1 cellular context compared by ENCODE assay signal in the genomic region with DNA sequence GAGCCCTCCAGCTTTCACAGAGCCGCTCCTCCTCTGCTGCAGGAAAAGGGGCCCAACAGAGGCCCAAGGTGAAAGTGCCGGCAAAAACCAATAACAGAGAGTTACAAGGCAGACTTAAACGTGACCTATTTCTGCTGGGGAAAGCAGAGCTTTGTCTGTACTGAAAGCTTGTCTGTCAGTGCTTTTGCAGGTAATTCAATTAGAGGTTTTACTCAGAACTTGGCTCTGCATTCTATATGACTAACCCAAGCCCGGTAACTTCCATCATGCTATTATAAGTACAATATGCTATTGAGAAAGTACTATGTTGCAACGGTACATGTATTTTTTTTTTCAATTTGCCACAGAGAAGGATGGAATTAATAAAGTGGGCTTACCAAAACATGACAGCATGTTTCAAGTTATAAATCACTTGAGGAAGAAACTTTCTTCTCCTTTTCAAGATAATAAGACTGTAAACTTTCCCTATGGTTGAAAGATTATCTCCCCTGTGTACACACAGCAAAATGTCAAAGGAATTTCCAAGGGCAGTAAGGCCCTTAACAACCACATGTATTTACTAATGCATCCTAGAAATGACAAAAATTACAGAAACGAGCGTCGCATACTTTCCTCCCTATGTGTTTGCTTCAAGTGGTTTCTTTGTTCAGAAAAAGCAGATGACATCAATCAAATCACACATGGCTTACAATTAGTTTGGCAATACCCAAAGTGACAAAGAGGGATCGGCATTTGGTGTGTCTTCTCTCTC.
TF ChIP-seq lines count a peak whose summit lies in the region.

No MANE protein-coding gene starts in this region.

TF ChIP-seq in GM12878, 131 proteins besides CTCF, POLR2A, EP300 and RAD21 (continued from another document and continues in another):
- TF ChIP-seq, protein P1, sequence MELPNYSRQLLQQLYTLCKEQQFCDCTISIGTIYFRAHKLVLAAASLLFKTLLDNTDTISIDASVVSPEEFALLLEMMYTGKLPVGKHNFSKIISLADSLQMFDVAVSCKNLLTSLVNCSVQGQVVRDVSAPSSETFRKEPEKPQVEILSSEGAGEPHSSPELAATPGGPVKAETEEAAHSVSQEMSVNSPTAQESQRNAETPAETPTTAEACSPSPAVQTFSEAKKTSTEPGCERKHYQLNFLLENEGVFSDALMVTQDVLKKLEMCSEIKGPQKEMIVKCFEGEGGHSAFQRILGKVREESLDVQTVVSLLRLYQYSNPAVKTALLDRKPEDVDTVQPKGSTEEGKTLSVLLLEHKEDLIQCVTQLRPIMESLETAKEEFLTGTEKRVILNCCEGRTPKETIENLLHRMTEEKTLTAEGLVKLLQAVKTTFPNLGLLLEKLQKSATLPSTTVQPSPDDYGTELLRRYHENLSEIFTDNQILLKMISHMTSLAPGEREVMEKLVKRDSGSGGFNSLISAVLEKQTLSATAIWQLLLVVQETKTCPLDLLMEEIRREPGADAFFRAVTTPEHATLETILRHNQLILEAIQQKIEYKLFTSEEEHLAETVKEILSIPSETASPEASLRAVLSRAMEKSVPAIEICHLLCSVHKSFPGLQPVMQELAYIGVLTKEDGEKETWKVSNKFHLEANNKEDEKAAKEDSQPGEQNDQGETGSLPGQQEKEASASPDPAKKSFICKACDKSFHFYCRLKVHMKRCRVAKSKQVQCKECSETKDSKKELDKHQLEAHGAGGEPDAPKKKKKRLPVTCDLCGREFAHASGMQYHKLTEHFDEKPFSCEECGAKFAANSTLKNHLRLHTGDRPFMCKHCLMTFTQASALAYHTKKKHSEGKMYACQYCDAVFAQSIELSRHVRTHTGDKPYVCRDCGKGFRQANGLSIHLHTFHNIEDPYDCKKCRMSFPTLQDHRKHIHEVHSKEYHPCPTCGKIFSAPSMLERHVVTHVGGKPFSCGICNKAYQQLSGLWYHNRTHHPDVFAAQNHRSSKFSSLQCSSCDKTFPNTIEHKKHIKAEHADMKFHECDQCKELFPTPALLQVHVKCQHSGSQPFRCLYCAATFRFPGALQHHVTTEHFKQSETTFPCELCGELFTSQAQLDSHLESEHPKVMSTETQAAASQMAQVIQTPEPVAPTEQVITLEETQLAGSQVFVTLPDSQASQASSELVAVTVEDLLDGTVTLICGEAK (IDR thresholded peaks at IDR 0.05; ENCODE audit: borderline replicate concordance) = peak; percentile 37; the same call in 1 of the 2 replicates
- TF ChIP-seq, protein P2, sequence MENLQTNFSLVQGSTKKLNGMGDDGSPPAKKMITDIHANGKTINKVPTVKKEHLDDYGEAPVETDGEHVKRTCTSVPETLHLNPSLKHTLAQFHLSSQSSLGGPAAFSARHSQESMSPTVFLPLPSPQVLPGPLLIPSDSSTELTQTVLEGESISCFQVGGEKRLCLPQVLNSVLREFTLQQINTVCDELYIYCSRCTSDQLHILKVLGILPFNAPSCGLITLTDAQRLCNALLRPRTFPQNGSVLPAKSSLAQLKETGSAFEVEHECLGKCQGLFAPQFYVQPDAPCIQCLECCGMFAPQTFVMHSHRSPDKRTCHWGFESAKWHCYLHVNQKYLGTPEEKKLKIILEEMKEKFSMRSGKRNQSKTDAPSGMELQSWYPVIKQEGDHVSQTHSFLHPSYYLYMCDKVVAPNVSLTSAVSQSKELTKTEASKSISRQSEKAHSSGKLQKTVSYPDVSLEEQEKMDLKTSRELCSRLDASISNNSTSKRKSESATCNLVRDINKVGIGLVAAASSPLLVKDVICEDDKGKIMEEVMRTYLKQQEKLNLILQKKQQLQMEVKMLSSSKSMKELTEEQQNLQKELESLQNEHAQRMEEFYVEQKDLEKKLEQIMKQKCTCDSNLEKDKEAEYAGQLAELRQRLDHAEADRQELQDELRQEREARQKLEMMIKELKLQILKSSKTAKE (IDR thresholded peaks at IDR 0.05; ENCODE audit: low read depth, poor library complexity, severe bottlenecking) = peak; percentile 62
- TF ChIP-seq SREBF1 (IDR thresholded peaks at IDR 0.05; ENCODE audit: low read length) (no peak), ASH2L (IDR thresholded peaks at IDR 0.05; ENCODE audit: borderline replicate concordance, low read depth) (no peak), NFIC (IDR thresholded peaks at IDR 0.05; ENCODE audit: low read depth, low read length) (peak; percentile 90), MEF2A (IDR thresholded peaks at IDR 0.05; ENCODE audit: insufficient read depth, low read depth, low read length) (0 out of 2 replicates have a peak, but pooled peaks have one; percentile 60), MTA3 (IDR thresholded peaks at IDR 0.05; ENCODE audit: borderline replicate concordance, low read length) (peak; percentile 69; the same call in 1 of the 2 replicates), SPI1 (IDR thresholded peaks at IDR 0.05; ENCODE audit: borderline replicate concordance, insufficient read depth, low read depth, low read length) (no peak), ZNF622 (IDR thresholded peaks at IDR 0.05) (no peak), ZZZ3 (IDR thresholded peaks at IDR 0.05; ENCODE audit: control insufficient read depth, insufficient read length, low read depth) (no peak), RCOR1 (conservative IDR thresholded peaks at IDR 0.05; ENCODE audit: low read depth, low read length) (no peak), FOXK2 (IDR thresholded peaks at IDR 0.05) (no peak), TCF3 (IDR thresholded peaks at IDR 0.05; ENCODE audit: borderline replicate concordance, insufficient read depth, low read depth, low read length) (no peak), CHD1 (IDR thresholded peaks at IDR 0.05; ENCODE audit: low read depth, low read length) (no peak), SMAD5 (IDR thresholded peaks at IDR 0.05; ENCODE audit: low read depth) (no peak), ZNF207 (IDR thresholded peaks at IDR 0.05; ENCODE audit: borderline replicate concordance) (no peak), POU2F2 (IDR thresholded peaks at IDR 0.05; ENCODE audit: borderline replicate concordance, low read depth, low read length) (peak; percentile 36; the same call in 1 of the 3 replicates), FOXM1 (IDR thresholded peaks at IDR 0.05; ENCODE audit: low read depth, low read length) (peak; percentile 85; the same call in 1 of the 2 replicates), MYB (IDR thresholded peaks at IDR 0.05; ENCODE audit: borderline replicate concordance, low read depth, low read length) (no peak), GATAD2B (conservative IDR thresholded peaks at IDR 0.05; ENCODE audit: low read depth) (no peak; the same call in 1 of the 2 replicates), JUND (IDR thresholded peaks at IDR 0.05; ENCODE audit: low read depth, low read length) (no peak), POLR2AphosphoS5 (IDR thresholded peaks at IDR 0.05; ENCODE audit: low read length) (no peak), NFYA (IDR thresholded peaks at IDR 0.05; ENCODE audit: borderline replicate concordance, low read depth, low read length) (no peak), TAF1 (IDR thresholded peaks at IDR 0.05; ENCODE audit: borderline replicate concordance, low read depth, low read length) (no peak), SRF (IDR thresholded peaks at IDR 0.05; ENCODE audit: low read depth in 2 of 2, low read length in 2 of 2) (no peak), NFXL1 (IDR thresholded peaks at IDR 0.05; ENCODE audit: borderline replicate concordance) (no peak), KAT2A (conservative IDR thresholded peaks at IDR 0.05; ENCODE audit: control insufficient read depth, low read depth, low read length) (no peak), RFX5 (IDR thresholded peaks at IDR 0.05; ENCODE audit: low read depth, low read length) (no peak)
- TF ChIP-seq, protein P3, sequence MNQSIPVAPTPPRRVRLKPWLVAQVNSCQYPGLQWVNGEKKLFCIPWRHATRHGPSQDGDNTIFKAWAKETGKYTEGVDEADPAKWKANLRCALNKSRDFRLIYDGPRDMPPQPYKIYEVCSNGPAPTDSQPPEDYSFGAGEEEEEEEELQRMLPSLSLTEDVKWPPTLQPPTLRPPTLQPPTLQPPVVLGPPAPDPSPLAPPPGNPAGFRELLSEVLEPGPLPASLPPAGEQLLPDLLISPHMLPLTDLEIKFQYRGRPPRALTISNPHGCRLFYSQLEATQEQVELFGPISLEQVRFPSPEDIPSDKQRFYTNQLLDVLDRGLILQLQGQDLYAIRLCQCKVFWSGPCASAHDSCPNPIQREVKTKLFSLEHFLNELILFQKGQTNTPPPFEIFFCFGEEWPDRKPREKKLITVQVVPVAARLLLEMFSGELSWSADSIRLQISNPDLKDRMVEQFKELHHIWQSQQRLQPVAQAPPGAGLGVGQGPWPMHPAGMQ (IDR thresholded peaks at IDR 0.05; ENCODE audit: borderline replicate concordance) = no peak
- TF ChIP-seq, protein P4, sequence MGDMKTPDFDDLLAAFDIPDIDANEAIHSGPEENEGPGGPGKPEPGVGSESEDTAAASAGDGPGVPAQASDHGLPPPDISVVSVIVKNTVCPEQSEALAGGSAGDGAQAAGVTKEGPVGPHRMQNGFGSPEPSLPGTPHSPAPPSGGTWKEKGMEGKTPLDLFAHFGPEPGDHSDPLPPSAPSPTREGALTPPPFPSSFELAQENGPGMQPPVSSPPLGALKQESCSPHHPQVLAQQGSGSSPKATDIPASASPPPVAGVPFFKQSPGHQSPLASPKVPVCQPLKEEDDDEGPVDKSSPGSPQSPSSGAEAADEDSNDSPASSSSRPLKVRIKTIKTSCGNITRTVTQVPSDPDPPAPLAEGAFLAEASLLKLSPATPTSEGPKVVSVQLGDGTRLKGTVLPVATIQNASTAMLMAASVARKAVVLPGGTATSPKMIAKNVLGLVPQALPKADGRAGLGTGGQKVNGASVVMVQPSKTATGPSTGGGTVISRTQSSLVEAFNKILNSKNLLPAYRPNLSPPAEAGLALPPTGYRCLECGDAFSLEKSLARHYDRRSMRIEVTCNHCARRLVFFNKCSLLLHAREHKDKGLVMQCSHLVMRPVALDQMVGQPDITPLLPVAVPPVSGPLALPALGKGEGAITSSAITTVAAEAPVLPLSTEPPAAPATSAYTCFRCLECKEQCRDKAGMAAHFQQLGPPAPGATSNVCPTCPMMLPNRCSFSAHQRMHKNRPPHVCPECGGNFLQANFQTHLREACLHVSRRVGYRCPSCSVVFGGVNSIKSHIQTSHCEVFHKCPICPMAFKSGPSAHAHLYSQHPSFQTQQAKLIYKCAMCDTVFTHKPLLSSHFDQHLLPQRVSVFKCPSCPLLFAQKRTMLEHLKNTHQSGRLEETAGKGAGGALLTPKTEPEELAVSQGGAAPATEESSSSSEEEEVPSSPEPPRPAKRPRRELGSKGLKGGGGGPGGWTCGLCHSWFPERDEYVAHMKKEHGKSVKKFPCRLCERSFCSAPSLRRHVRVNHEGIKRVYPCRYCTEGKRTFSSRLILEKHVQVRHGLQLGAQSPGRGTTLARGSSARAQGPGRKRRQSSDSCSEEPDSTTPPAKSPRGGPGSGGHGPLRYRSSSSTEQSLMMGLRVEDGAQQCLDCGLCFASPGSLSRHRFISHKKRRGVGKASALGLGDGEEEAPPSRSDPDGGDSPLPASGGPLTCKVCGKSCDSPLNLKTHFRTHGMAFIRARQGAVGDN (IDR thresholded peaks at IDR 0.05) = 0 out of 2 replicates have a peak, but pooled peaks have one; percentile 45
- TF ChIP-seq, protein P5, sequence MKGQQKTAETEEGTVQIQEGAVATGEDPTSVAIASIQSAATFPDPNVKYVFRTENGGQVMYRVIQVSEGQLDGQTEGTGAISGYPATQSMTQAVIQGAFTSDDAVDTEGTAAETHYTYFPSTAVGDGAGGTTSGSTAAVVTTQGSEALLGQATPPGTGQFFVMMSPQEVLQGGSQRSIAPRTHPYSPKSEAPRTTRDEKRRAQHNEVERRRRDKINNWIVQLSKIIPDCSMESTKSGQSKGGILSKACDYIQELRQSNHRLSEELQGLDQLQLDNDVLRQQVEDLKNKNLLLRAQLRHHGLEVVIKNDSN (IDR thresholded peaks at IDR 0.05; ENCODE audit: borderline replicate concordance, extremely low read length, insufficient read depth, low read depth, low read length) = no peak
- TF ChIP-seq, protein P6, sequence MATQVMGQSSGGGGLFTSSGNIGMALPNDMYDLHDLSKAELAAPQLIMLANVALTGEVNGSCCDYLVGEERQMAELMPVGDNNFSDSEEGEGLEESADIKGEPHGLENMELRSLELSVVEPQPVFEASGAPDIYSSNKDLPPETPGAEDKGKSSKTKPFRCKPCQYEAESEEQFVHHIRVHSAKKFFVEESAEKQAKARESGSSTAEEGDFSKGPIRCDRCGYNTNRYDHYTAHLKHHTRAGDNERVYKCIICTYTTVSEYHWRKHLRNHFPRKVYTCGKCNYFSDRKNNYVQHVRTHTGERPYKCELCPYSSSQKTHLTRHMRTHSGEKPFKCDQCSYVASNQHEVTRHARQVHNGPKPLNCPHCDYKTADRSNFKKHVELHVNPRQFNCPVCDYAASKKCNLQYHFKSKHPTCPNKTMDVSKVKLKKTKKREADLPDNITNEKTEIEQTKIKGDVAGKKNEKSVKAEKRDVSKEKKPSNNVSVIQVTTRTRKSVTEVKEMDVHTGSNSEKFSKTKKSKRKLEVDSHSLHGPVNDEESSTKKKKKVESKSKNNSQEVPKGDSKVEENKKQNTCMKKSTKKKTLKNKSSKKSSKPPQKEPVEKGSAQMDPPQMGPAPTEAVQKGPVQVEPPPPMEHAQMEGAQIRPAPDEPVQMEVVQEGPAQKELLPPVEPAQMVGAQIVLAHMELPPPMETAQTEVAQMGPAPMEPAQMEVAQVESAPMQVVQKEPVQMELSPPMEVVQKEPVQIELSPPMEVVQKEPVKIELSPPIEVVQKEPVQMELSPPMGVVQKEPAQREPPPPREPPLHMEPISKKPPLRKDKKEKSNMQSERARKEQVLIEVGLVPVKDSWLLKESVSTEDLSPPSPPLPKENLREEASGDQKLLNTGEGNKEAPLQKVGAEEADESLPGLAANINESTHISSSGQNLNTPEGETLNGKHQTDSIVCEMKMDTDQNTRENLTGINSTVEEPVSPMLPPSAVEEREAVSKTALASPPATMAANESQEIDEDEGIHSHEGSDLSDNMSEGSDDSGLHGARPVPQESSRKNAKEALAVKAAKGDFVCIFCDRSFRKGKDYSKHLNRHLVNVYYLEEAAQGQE (IDR thresholded peaks at IDR 0.05; ENCODE audit: low read depth, low read length) = no peak
- TF ChIP-seq, protein P7, sequence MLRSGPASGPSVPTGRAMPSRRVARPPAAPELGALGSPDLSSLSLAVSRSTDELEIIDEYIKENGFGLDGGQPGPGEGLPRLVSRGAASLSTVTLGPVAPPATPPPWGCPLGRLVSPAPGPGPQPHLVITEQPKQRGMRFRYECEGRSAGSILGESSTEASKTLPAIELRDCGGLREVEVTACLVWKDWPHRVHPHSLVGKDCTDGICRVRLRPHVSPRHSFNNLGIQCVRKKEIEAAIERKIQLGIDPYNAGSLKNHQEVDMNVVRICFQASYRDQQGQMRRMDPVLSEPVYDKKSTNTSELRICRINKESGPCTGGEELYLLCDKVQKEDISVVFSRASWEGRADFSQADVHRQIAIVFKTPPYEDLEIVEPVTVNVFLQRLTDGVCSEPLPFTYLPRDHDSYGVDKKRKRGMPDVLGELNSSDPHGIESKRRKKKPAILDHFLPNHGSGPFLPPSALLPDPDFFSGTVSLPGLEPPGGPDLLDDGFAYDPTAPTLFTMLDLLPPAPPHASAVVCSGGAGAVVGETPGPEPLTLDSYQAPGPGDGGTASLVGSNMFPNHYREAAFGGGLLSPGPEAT (IDR thresholded peaks at IDR 0.05; ENCODE audit: low read depth) = no peak
- TF ChIP-seq, protein P8, sequence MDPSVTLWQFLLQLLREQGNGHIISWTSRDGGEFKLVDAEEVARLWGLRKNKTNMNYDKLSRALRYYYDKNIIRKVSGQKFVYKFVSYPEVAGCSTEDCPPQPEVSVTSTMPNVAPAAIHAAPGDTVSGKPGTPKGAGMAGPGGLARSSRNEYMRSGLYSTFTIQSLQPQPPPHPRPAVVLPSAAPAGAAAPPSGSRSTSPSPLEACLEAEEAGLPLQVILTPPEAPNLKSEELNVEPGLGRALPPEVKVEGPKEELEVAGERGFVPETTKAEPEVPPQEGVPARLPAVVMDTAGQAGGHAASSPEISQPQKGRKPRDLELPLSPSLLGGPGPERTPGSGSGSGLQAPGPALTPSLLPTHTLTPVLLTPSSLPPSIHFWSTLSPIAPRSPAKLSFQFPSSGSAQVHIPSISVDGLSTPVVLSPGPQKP (IDR thresholded peaks at IDR 0.05; ENCODE audit: low read depth, low read length) = no peak
